ENCODE assay signal across 22 cellular contexts in genomic region chr9:127496974-127497373, GRCh38.
"Had no signal": no experiment of that assay in that cellular context is flagged by ENCODE, and none has a peak within 500 bp of the region (broad histone marks: within the 10 kb centered on the region; RNA-seq: fewer than 3 reads in every experiment).

No MANE protein-coding gene starts in this region.

- H3K4me3 ChIP-seq: colonic mucosa, hepatocyte, tibial artery had no signal

- H3K4me3 Mint-ChIP-seq: activated B cell treated with CpG ODN at 0.5 μM for 24 hours; activated CD8-positive, alpha-beta T cell treated with anti-CD3 and anti-CD28 coated beads for 36 hours; activated naive CD4-positive, alpha-beta T cell treated with anti-CD3 and anti-CD28 coated beads, Interleukin-2, amount 50 U/mL, for 24 hours; activated naive CD8-positive, alpha-beta T cell treated with anti-CD3 and anti-CD28 coated beads, Interleukin-2, amount 50 U/mL, for 24 hours; stimulated activated naive CD8-positive, alpha-beta T cell treated with anti-CD3 and anti-CD28 coated beads, Interleukin-15, Interleukin-2, amounts not matched to agents 100 ng/mL and 50 ng/mL, for 24 hours had no signal

- H3K79me2 ChIP-seq: hepatocyte had no signal

- H3K27ac Mint-ChIP-seq: activated B cell treated with CpG ODN at 0.5 μM for 24 hours; activated CD8-positive, alpha-beta T cell treated with anti-CD3 and anti-CD28 coated beads for 36 hours; activated naive CD4-positive, alpha-beta T cell treated with anti-CD3 and anti-CD28 coated beads, Interleukin-2, amount 50 U/mL, for 24 hours; activated naive CD8-positive, alpha-beta T cell treated with anti-CD3 and anti-CD28 coated beads, Interleukin-2, amount 50 U/mL, for 24 hours; activated T-helper 2 cell treated with anti-CD3 and anti-CD28 coated beads, Interferon-gamma antibody, Interleukin-2, Interleukin-4, amounts not matched to agents 10 μg/mL and 5 μg/mL and 100 μg/mL, durations not matched to agents 14 hours and 24 hours and 36 hours; stimulated activated naive CD8-positive, alpha-beta T cell treated with anti-CD3 and anti-CD28 coated beads, Interleukin-15, Interleukin-2, amounts not matched to agents 100 ng/mL and 50 ng/mL, for 24 hours had no signal

- H3K27me3 Mint-ChIP-seq: activated B cell treated with CpG ODN at 0.5 μM for 24 hours; activated CD8-positive, alpha-beta T cell treated with anti-CD3 and anti-CD28 coated beads for 36 hours; activated naive CD4-positive, alpha-beta T cell treated with anti-CD3 and anti-CD28 coated beads, Interleukin-2, amount 50 U/mL, for 24 hours; activated naive CD8-positive, alpha-beta T cell treated with anti-CD3 and anti-CD28 coated beads, Interleukin-2, amount 50 U/mL, for 24 hours; stimulated activated naive CD8-positive, alpha-beta T cell treated with anti-CD3 and anti-CD28 coated beads, Interleukin-15, Interleukin-2, amounts not matched to agents 100 ng/mL and 50 ng/mL, for 24 hours had no signal

- H3K4me1 Mint-ChIP-seq: activated B cell treated with CpG ODN at 0.5 μM for 24 hours; activated naive CD4-positive, alpha-beta T cell treated with anti-CD3 and anti-CD28 coated beads, Interleukin-2, amount 50 U/mL, for 24 hours; activated naive CD8-positive, alpha-beta T cell treated with anti-CD3 and anti-CD28 coated beads, Interleukin-2, amount 50 U/mL, for 24 hours had no signal

- DNase-seq: activated B cell treated with CpG ODN at 0.5 μM for 24 hours; activated CD4-positive, alpha-beta T cell treated with anti-CD3 and anti-CD28 coated beads, Interleukin-2, amount 50 U/mL, for 1 hour; activated CD8-positive, alpha-beta T cell treated with anti-CD3 and anti-CD28 coated beads for 36 hours; activated naive CD8-positive, alpha-beta T cell treated with anti-CD3 and anti-CD28 coated beads, Interleukin-2, amount 50 U/mL, for 24 hours; activated T-cell treated with anti-CD3 and anti-CD28 coated beads, Interleukin-2, amount 50 U/mL, for 48 hours; colonic mucosa; effector CD8-positive, alpha-beta T cell; glutamatergic neuron; islet precursor cell; left ventricle myocardium superior; nucleus accumbens; stimulated activated CD4-positive, alpha-beta T cell treated with anti-CD3 and anti-CD28 coated beads, Interleukin-2, amount 100 ng/mL, for 48 hours; T-helper 2 cell; tibial artery had no signal

- H3K27ac ChIP-seq: epithelial cell of prostate, hepatocyte had no signal

- FAIRE-seq: endometrium, frontal cortex had no signal

- H3K9me3 Mint-ChIP-seq: activated B cell treated with CpG ODN at 0.5 μM for 24 hours; activated CD8-positive, alpha-beta T cell treated with anti-CD3 and anti-CD28 coated beads for 36 hours; activated naive CD4-positive, alpha-beta T cell treated with anti-CD3 and anti-CD28 coated beads, Interleukin-2, amount 50 U/mL, for 24 hours; activated naive CD8-positive, alpha-beta T cell treated with anti-CD3 and anti-CD28 coated beads, Interleukin-2, amount 50 U/mL, for 24 hours; activated T-helper 2 cell treated with anti-CD3 and anti-CD28 coated beads, Interferon-gamma antibody, Interleukin-2, Interleukin-4, amounts not matched to agents 10 μg/mL and 5 μg/mL and 100 μg/mL, durations not matched to agents 14 hours and 24 hours and 36 hours; stimulated activated naive CD8-positive, alpha-beta T cell treated with anti-CD3 and anti-CD28 coated beads, Interleukin-15, Interleukin-2, amounts not matched to agents 100 ng/mL and 50 ng/mL, for 24 hours had no signal

- H3K4me2 ChIP-seq: hepatocyte had no signal

- H3K9me3 ChIP-seq: colonic mucosa, tibial artery had no signal

- H3K27me3 ChIP-seq: colonic mucosa, hepatocyte, tibial artery had no signal

- H2AFZ ChIP-seq: hepatocyte had no signal

- ATAC-seq: activated CD8-positive, alpha-beta T cell treated with anti-CD3 and anti-CD28 coated beads for 36 hours; activated naive CD8-positive, alpha-beta T cell treated with anti-CD3 and anti-CD28 coated beads, Interleukin-2, amount 50 U/mL, for 24 hours; left ventricle myocardium superior; right cardiac atrium had no signal
